14 cellular contexts compared by ENCODE assay signal in genomic region chr3:70053293-70053692, GRCh38. TPM values are rescaled to one million over a fixed set of nuclear protein-coding genes. Genes with fewer than 3 reads are reported as not detected.
DNase-seq lines count a peak whose midpoint lies in the region; ATAC-seq and TF ChIP-seq lines count a peak whose summit lies in the region.
"Had no signal": no experiment of that assay in that cellular context is flagged by ENCODE, and none has a peak within 500 bp of the region (broad histone marks: within the 10 kb centered on the region; RNA-seq: fewer than 3 reads in every experiment).

No MANE protein-coding gene starts in this region.

- no peaks in the 10 kb centered on the region for H3K79me2 ChIP-seq in PC-3 (ENCODE audit: low read length)

- intact Hi-C loops in MCF 10A (cut with micrococcal nuclease) (no loop called here), breast epithelium (cut with DNase I; ENCODE audit: low total_unique reads) (no loop called here), PC-3 (cut with micrococcal nuclease) (no loop called here)

- H3K27me3 ChIP-seq in breast epithelium (no peaks in the 10 kb centered on the region), PC-3 (ENCODE audit: low read length) (peaks cover 16% of the 10 kb centered on the region), suprapubic skin (no peaks in the 10 kb centered on the region)
- H3K27me3 ChIP-seq: gastroesophageal sphincter, pancreas had no signal

- H3K4me3 Mint-ChIP-seq in MCF 10A (ENCODE audit: unreplicated experiment): no peak overlapping the region
- H3K4me3 Mint-ChIP-seq: effector memory CD8-positive, alpha-beta T cell had no signal

- no peak overlapping the region for H3K27ac ChIP-seq in breast epithelium
- no peak overlapping the region for H3K27ac ChIP-seq in PC-3 (ENCODE audit: low read length)
- no peak overlapping the region for H3K27ac ChIP-seq in suprapubic skin
- H3K27ac ChIP-seq: gastroesophageal sphincter, pancreas, thoracic aorta had no signal

- no peak overlapping the region for H3K9ac ChIP-seq in PC-3 (ENCODE audit: low read length)

- H3K36me3 ChIP-seq in breast epithelium: no peaks in the 10 kb centered on the region
- no peaks in the 10 kb centered on the region for H3K36me3 ChIP-seq in PC-3 (ENCODE audit: low read depth, low read length)
- no peaks in the 10 kb centered on the region for H3K36me3 ChIP-seq in suprapubic skin
- H3K36me3 ChIP-seq: gastroesophageal sphincter, pancreas, thoracic aorta had no signal

- H3K4me2 ChIP-seq in PC-3 (ENCODE audit: low read length): no peak overlapping the region

- TF ChIP-seq CTCF in MCF 10A (IDR thresholded peaks at IDR 0.05; ENCODE audit: unreplicated experiment) (no peak), breast epithelium (IDR thresholded peaks at IDR 0.05) (no peak), PC-3 (conservative IDR thresholded peaks at IDR 0.05; ENCODE audit: low read depth, low read length) (no peak), epithelial cell of esophagus (IDR thresholded peaks at IDR 0.05; ENCODE audit: insufficient read depth, low read depth, low read length, missing control alignments) (no peak), suprapubic skin (IDR thresholded peaks at IDR 0.05) (no peak)

- H3K36me3 Mint-ChIP-seq in MCF 10A (ENCODE audit: insufficient read depth, unreplicated experiment): peaks cover 5% of the 10 kb centered on the region

- no peak overlapping the region for H3K4me3 ChIP-seq in breast epithelium
- H3K4me3 ChIP-seq in PC-3 (ENCODE audit: low read length): no peak overlapping the region
- no peak overlapping the region for H3K4me3 ChIP-seq in epithelial cell of esophagus (ENCODE audit: low read length)
- H3K4me3 ChIP-seq in suprapubic skin: no peak overlapping the region
- H3K4me3 ChIP-seq: gastroesophageal sphincter, pancreas, thoracic aorta had no signal

- H2AFZ ChIP-seq in PC-3 (ENCODE audit: low read length): no peak overlapping the region

- no peaks in the 10 kb centered on the region for H3K9me3 ChIP-seq in breast epithelium
- no peaks in the 10 kb centered on the region for H3K9me3 ChIP-seq in PC-3 (ENCODE audit: low read length)
- H3K9me3 ChIP-seq in suprapubic skin: no peaks in the 10 kb centered on the region
- H3K9me3 ChIP-seq: gastroesophageal sphincter, pancreas, thoracic aorta had no signal

- H3K9me2 ChIP-seq in PC-3 (replicated peaks; ENCODE audit: low read length): no peaks in the 10 kb centered on the region

- BruUV-seq in MCF 10A (replicated peaks; lab: Mats Ljungman, UMichigan) (no TSS peak), PC-3 (replicated peaks; lab: Mats Ljungman, UMichigan) (no TSS peak)

- H3F3A ChIP-seq in PC-3 (ENCODE audit: low read length, unreplicated experiment): no peaks in the 10 kb centered on the region

- H3K9me3 Mint-ChIP-seq in MCF 10A (ENCODE audit: unreplicated experiment): no peaks in the 10 kb centered on the region
- H3K9me3 Mint-ChIP-seq: effector memory CD8-positive, alpha-beta T cell had no signal

- ATAC-seq in PC-3 (peak; percentile 56), GM19467 (IDR thresholded peaks at IDR 0.05; ENCODE audit: unreplicated experiment) (no peak)
- ATAC-seq: effector memory CD8-positive, alpha-beta T cell; gastroesophageal sphincter; pancreas had no signal

- no peak overlapping the region for H3K27ac Mint-ChIP-seq in MCF 10A (ENCODE audit: low read depth, unreplicated experiment)
- H3K27ac Mint-ChIP-seq: effector memory CD8-positive, alpha-beta T cell had no signal

- no peaks in the 10 kb centered on the region for H4K20me1 ChIP-seq in PC-3 (ENCODE audit: low read length)

- POLR2A ChIA-PET in MCF 10A (lab: Yijun Ruan, JAX) (no interaction called here), PC-3 (lab: Charles Lee; ENCODE audit: unreplicated experiment) (interaction anchor here (0.6 kb wide), 1 partner anchor 670 kb away, joined by 3 read pairs; no protein-coding TSS in a partner anchor)

- no peaks in the 10 kb centered on the region for H3K4me1 Mint-ChIP-seq in MCF 10A (ENCODE audit: insufficient read depth, unreplicated experiment)

- H3K27me3 Mint-ChIP-seq in MCF 10A (ENCODE audit: insufficient read depth, unreplicated experiment): peaks cover 73% of the 10 kb centered on the region
- H3K27me3 Mint-ChIP-seq: effector memory CD8-positive, alpha-beta T cell had no signal

- CTCF ChIA-PET in MCF 10A (lab: Yijun Ruan, JAX): interaction anchor here (3.3 kb wide), 1 partner anchor 11 kb away, joined by 16 read pairs; no protein-coding TSS in a partner anchor
- CTCF ChIA-PET in PC-3 (lab: Charles Lee): no interaction called here

- DNase-seq in MCF 10A (ENCODE audit: unreplicated experiment) (peak; percentile 33), breast epithelium (ENCODE audit: low spot score in 2 of 2) (no peak), PC-3 (peak; percentile 5), epithelial cell of esophagus (ENCODE audit: low read depth) (peak; percentile 4), globus pallidus (ENCODE audit: low spot score) (no peak), Ammon's horn (ENCODE audit: low spot score) (no peak), suprapubic skin (ENCODE audit: low spot score in 2 of 2) (no peak)
- DNase-seq: activated CD4-positive, alpha-beta T cell treated with anti-CD3 and anti-CD28 coated beads, Interleukin-2, amount 50 U/mL, for 48 hours; effector memory CD8-positive, alpha-beta T cell; pancreas; stimulated activated CD4-positive, alpha-beta T cell treated with anti-CD3 and anti-CD28 coated beads, Interleukin-12 subunit alpha, Interleukin-12 subunit beta, amount 100 ng/mL, for 4 hours had no signal

- no peak for TF ChIP-seq EP300 in suprapubic skin (IDR thresholded peaks at IDR 0.05)

- H3K4me1 ChIP-seq in breast epithelium (no peaks in the 10 kb centered on the region), PC-3 (ENCODE audit: insufficient read depth, low read length) (no peaks in the 10 kb centered on the region), suprapubic skin (no peaks in the 10 kb centered on the region)
- H3K4me1 ChIP-seq: pancreas had no signal

- 63% methylated on average over 1 of the region's 1 CpG for WGBS in suprapubic skin

- TF ChIP-seq POLR2A in breast epithelium (IDR thresholded peaks at IDR 0.05): no peak
- TF ChIP-seq POLR2A in suprapubic skin (IDR thresholded peaks at IDR 0.05): no peak

RNA-seq across cellular contexts. Expression of gene SAMMSON, which starts 53.8 kb away (rescaled TPM):
- not detected in 2 replicates for total RNA-seq in MCF 10A (2022)
- total RNA-seq in breast epithelium: under 1 TPM in 1 of 3 donors, not detected in 2; 0.98 TPM
- total RNA-seq in PC-3 (2014; rRNA removed): not detected in 2 replicates
- total RNA-seq in suprapubic skin: under 1 TPM in 1 of 4 donors, not detected in 3; 0.89 TPM

Comparison
In these comparisons a context has a peak if more than half of its experiments do, and no peak if none do; other contexts are left out.
1. DNase-seq: peak in MCF 10A (single experiment), PC-3 (single experiment) and epithelial cell of esophagus (single experiment); none in breast epithelium (0 of 2), globus pallidus (single experiment), Ammon's horn (single experiment) and suprapubic skin (0 of 2).